Comparison of ENCODE assay signal across 18 cellular contexts in genomic region chr9:99069532-99069931, GRCh38. TPM values are rescaled to one million over a fixed set of nuclear protein-coding genes. Genes with fewer than 3 reads are reported as not detected.
DNase-seq lines count a peak whose midpoint lies in the region; ATAC-seq, FAIRE-seq and TF ChIP-seq lines count a peak whose summit lies in the region.
"Had no signal": no experiment of that assay in that cellular context is flagged by ENCODE, and none has a peak within 500 bp of the region (broad histone marks: within the 10 kb centered on the region; RNA-seq: fewer than 3 reads in every experiment).

No MANE protein-coding gene starts in this region.

- in situ Hi-C loops in K562 (cut with MboI): no loop called here

- DNase-seq in activated CD4-positive, alpha-beta T cell treated with anti-CD3 and anti-CD28 coated beads, Interleukin-2, amount 10 ng/mL, durations not matched to agents 24 days and 14 days: no peak
- no peak for DNase-seq in activated CD4-positive, alpha-beta T cell treated with anti-CD3 and anti-CD28 coated beads, Interleukin-2, amount 50 U/mL, for 48 hours
- peak; percentile 20 for DNase-seq in NCI-H69 (lab: John Stamatoyannopoulos, UW)
- no peak for DNase-seq in K562 (ENCODE audit: extremely low read depth in 1 of 4, low spot score in 3 of 4)
- DNase-seq in spleen: no peak
- no peak for DNase-seq in GM19239 (ENCODE audit: insufficient read length, low spot score)
- DNase-seq in urothelium cell line (ENCODE audit: low spot score): no peak
- DNase-seq: activated CD4-positive, alpha-beta T cell treated with anti-CD3 and anti-CD28 coated beads for 4 hours; activated T-cell treated with anti-CD3 and anti-CD28 coated beads, Interleukin-2, amount 50 U/mL, for 24 hours; caudate nucleus; left lung; NCI-H1417; Peyer's patch; stimulated activated CD4-positive, alpha-beta T cell treated with anti-CD3 and anti-CD28 coated beads, Interleukin-4, amount 100 ng/mL, for 4 hours; testis had no signal

- FAIRE-seq in K562 (lab: Jason Lieb, UNC) (no peak), GM19239 (lab: Jason Lieb, UNC) (no peak), urothelium cell line (lab: Jason Lieb, UNC) (no peak)
- FAIRE-seq: A549 had no signal

- H3K4me1 ChIP-seq in K562 (replicated peaks in 1 of 2; ENCODE audit: control insufficient read depth in 2 of 2, insufficient read depth in 2 of 2, low read length in 2 of 2): peaks cover 19 to 39% of the 10 kb centered on the region in 2 experiments
- H3K4me1 ChIP-seq in spleen: peaks cover 0 to 28% (median 8%) of the 10 kb centered on the region in 6 donors
- H3K4me1 ChIP-seq: A549, left lung, Peyer's patch, testis had no signal

- no peak overlapping the region for H3K9ac ChIP-seq in K562 (ENCODE audit: insufficient read depth in 1 of 2, low read depth in 2 of 2, low read length in 2 of 2)

- no peak overlapping the region for H3K27ac ChIP-seq in K562 (ENCODE audit: extremely low read depth, low read depth, low read length)
- peak overlapping the region in 5 of 8 donors; percentile 29 to 52 (median 39) for H3K27ac ChIP-seq in spleen
- H3K27ac ChIP-seq: A549, Peyer's patch, testis had no signal

- TF ChIP-seq POLR2A in K562 (conservative IDR thresholded peaks at IDR 0.05) (no peak), spleen (IDR thresholded peaks at IDR 0.05) (no peak)

- CTCF ChIA-PET in K562 (lab: Yijun Ruan, JAX; ENCODE audit: low intra/inter-chr PET ratio): no interaction called here

- peak overlapping the region; percentile 61; the same call in 1 of the 2 replicates for H2AFZ ChIP-seq in K562 (ENCODE audit: low read depth, low read length)

- H3K27ac Mint-ChIP-seq in activated CD4-positive, alpha-beta T cell treated with anti-CD3 and anti-CD28 coated beads, Interleukin-2, amount 10 ng/mL, durations not matched to agents 24 days and 14 days: peak overlapping the region; percentile 81
- H3K27ac Mint-ChIP-seq: activated T-cell treated with anti-CD3 and anti-CD28 coated beads, Interleukin-2, amount 50 U/mL, for 24 hours; GM23338 had no signal

- peaks cover 16% of the 10 kb centered on the region for H3K9me3 Mint-ChIP-seq in activated CD4-positive, alpha-beta T cell treated with anti-CD3 and anti-CD28 coated beads, Interleukin-2, amount 10 ng/mL, durations not matched to agents 24 days and 14 days
- H3K9me3 Mint-ChIP-seq: activated T-cell treated with anti-CD3 and anti-CD28 coated beads, Interleukin-2, amount 50 U/mL, for 24 hours; GM23338 had no signal

- H3K9me1 ChIP-seq in K562 (ENCODE audit: control insufficient read depth, insufficient read depth, low read length): no peaks in the 10 kb centered on the region

- TF ChIP-seq CTCF in K562 (IDR thresholded peaks at IDR 0.05 in 2 of 3, conservative IDR thresholded peaks at IDR 0.05 in 1 of 3; ENCODE audit: insufficient read depth in 2 of 3, low read depth in 1 of 3, low read length in 3 of 3) (no peak), spleen (IDR thresholded peaks at IDR 0.05 in 8 of 11, conservative IDR thresholded peaks at IDR 0.05 in 3 of 11) (no peak)

- no peak for TF ChIP-seq RAD21 in K562 (CRISPR knock-in tag; conservative IDR thresholded peaks at IDR 0.05 in 1 of 2, IDR thresholded peaks at IDR 0.05 in 1 of 2)

- no peak overlapping the region for H3K4me3 Mint-ChIP-seq in activated CD4-positive, alpha-beta T cell treated with anti-CD3 and anti-CD28 coated beads, Interleukin-2, amount 10 ng/mL, durations not matched to agents 24 days and 14 days
- H3K4me3 Mint-ChIP-seq: activated T-cell treated with anti-CD3 and anti-CD28 coated beads, Interleukin-2, amount 50 U/mL, for 24 hours; GM23338 had no signal

- no TSS peak for BruUV-seq in K562 (replicated peaks; lab: Mats Ljungman, UMichigan)

- peaks cover 4% of the 10 kb centered on the region; the same call in 2 of the 3 replicates for H3K79me2 ChIP-seq in K562 (ENCODE audit: control insufficient read depth, insufficient read depth, low read length)

- no peaks in the 10 kb centered on the region for H3K9me3 ChIP-seq in K562 (replicated peaks; ENCODE audit: control insufficient read depth, insufficient read depth, low read depth, low read length)
- no peaks in the 10 kb centered on the region for H3K9me3 ChIP-seq in spleen
- H3K9me3 ChIP-seq: A549, left lung, Peyer's patch, testis had no signal

- no peak overlapping the region for H3K4me2 ChIP-seq in K562 (ENCODE audit: insufficient read depth, low read length)
- H3K4me2 ChIP-seq: A549, GM23338 had no signal

- ATAC-seq in K562 (no peak), HG02571 (IDR thresholded peaks at IDR 0.05; ENCODE audit: unreplicated experiment) (no peak)
- ATAC-seq: A549, GM23338, left lung had no signal

- H3K36me3 Mint-ChIP-seq in activated CD4-positive, alpha-beta T cell treated with anti-CD3 and anti-CD28 coated beads, Interleukin-2, amount 10 ng/mL, durations not matched to agents 24 days and 14 days (ENCODE audit: low read depth): peaks cover 14% of the 10 kb centered on the region

- H3K27me3 ChIP-seq in K562 (ENCODE audit: control insufficient read depth in 2 of 2, insufficient read depth in 2 of 2, low read length in 2 of 2) (no peaks in the 10 kb centered on the region), spleen (replicated peaks in 1 of 7) (no peaks in the 10 kb centered on the region)
- H3K27me3 ChIP-seq: left lung, Peyer's patch, testis had no signal

- H3K4me1 Mint-ChIP-seq in activated CD4-positive, alpha-beta T cell treated with anti-CD3 and anti-CD28 coated beads, Interleukin-2, amount 10 ng/mL, durations not matched to agents 24 days and 14 days: peaks cover 48% of the 10 kb centered on the region
- H3K4me1 Mint-ChIP-seq: GM23338 had no signal

- TF ChIP-seq EP300 in K562 (IDR thresholded peaks at IDR 0.05; ENCODE audit: low read length): no peak

- POLR2A ChIA-PET in K562 (lab: Yijun Ruan, JAX): no interaction called here

- WGBS in K562 (ENCODE audit: insufficient coverage, low coverage, missing lambda C conversion rate): 79% methylated on average over 12 of the region's 12 CpGs
- 95 to 98% (median 96%) methylated on average over 12 of the region's 12 CpGs for whole genome bisulfite sequencing in spleen, 5 donors

- no peaks in the 10 kb centered on the region for H4K20me1 ChIP-seq in K562 (replicated peaks; ENCODE audit: control insufficient read depth, insufficient read depth, low read length)

- intact Hi-C loops in activated CD4-positive, alpha-beta T cell treated with anti-CD3 and anti-CD28 coated beads, Interleukin-2, amount 10 ng/mL, durations not matched to agents 24 days and 14 days (cut with micrococcal nuclease): no loop called here
- intact Hi-C loops in K562 (cut with micrococcal nuclease): no loop called here
- intact Hi-C loops in spleen (cut with DNase I; ENCODE audit: low total_unique reads): no loop called here

- H3K4me3 ChIP-seq in K562 (no peak overlapping the region), spleen (no peak overlapping the region)
- H3K4me3 ChIP-seq: A549, GM23338, left lung, Peyer's patch, testis had no signal

- H3K36me3 ChIP-seq in K562 (ENCODE audit: control insufficient read depth, insufficient read depth, low read length): no peaks in the 10 kb centered on the region
- H3K36me3 ChIP-seq in spleen: no peaks in the 10 kb centered on the region
- H3K36me3 ChIP-seq: left lung, Peyer's patch had no signal

- H3K27me3 Mint-ChIP-seq in activated CD4-positive, alpha-beta T cell treated with anti-CD3 and anti-CD28 coated beads, Interleukin-2, amount 10 ng/mL, durations not matched to agents 24 days and 14 days: no peaks in the 10 kb centered on the region
- H3K27me3 Mint-ChIP-seq: activated T-cell treated with anti-CD3 and anti-CD28 coated beads, Interleukin-2, amount 50 U/mL, for 24 hours had no signal

TF ChIP-seq in K562, 482 proteins besides CTCF, POLR2A, EP300 and RAD21:
- TF ChIP-seq NFIC (IDR thresholded peaks at IDR 0.05) (peak; percentile 36; the same call in 1 of the 2 replicates), RBM15 (IDR thresholded peaks at IDR 0.05; ENCODE audit: insufficient read depth, low read length) (no peak)

RNA-seq across cellular contexts. Expression of gene TGFBR1, which starts 35.4 kb away (rescaled TPM):
- 29.7 and 35.3 TPM in 2 replicates for total RNA-seq in activated CD4-positive, alpha-beta T cell treated with anti-CD3 and anti-CD28 coated beads, Interleukin-2, amount 10 ng/mL, durations not matched to agents 24 days and 14 days
- 128 and 138 TPM in 2 replicates for total RNA-seq in K562 (2011; cell fraction: chromatin; rRNA removed; ENCODE audit: low replicate concordance)
- total RNA-seq in K562 (2011; cell fraction: nucleolus; rRNA removed): 54.0 and 59.5 TPM in 2 replicates
- total RNA-seq in K562 (2011; cell fraction: nucleoplasm; rRNA removed): 105 and 166 TPM in 2 replicates
- total RNA-seq in K562 (2014; rRNA removed) (22.0 and 23.8 TPM in 2 replicates), K562 (2014; rRNA removed; fragmentation: Illumina TruSeq; extraction: Trizol) (43.7 and 52.6 TPM in 2 replicates), K562 (2015; rRNA removed; fragmentation: Illumina TruSeq; extraction: Trizol) (39.6 and 42.7 TPM in 2 replicates), K562 (2021) (47.1 and 51.9 TPM in 2 replicates), spleen (10 to 100 TPM; 33.5 to 60.8 (median 55.8) TPM)
- polyA plus RNA-seq in K562 (2011; rRNA removed) (60.6 and 62.4 TPM in 2 replicates), K562 (2014; fragmentation: Illumina TruSeq; extraction: Trizol) (21.0 and 22.9 TPM in 2 replicates), K562 (2014; fragmentation: Nextera tagmentation; extraction: Ambion mirVana) (10 to 100 TPM; 15.9 to 57.6 TPM), K562 (2014; rRNA removed) (14.0 and 15.5 TPM in 2 replicates), spleen (10 to 100 TPM in 2 of 3 donors, 1 to 10 TPM in 1; 8.9 to 12.8 (median 10.1) TPM)
- 26.0 and 33.7 TPM in 2 replicates for polyA plus RNA-seq in K562 (2011; cell fraction: cytosol; rRNA removed)
- 34.5 and 36.0 TPM in 2 replicates for polyA plus RNA-seq in K562 (2011; cell fraction: nucleus; rRNA removed)
- 21.8 and 26.0 TPM in 2 replicates for polyA plus RNA-seq in K562 (2012)
- 200 and 204 TPM in 2 replicates for polyA minus RNA-seq in K562 (2011; rRNA and poly(A)+ RNA removed)
- 71.2 and 76.9 TPM in 2 replicates for polyA minus RNA-seq in K562 (2011; cell fraction: cytosol; rRNA and poly(A)+ RNA removed)
- 21.1 and 40.8 TPM in 2 replicates for polyA minus RNA-seq in K562 (2011; cell fraction: nucleus; rRNA and poly(A)+ RNA removed)
